8 cellular contexts compared by ENCODE assay signal in genomic region chr10:92689663-92690210, GRCh38. TPM values are rescaled to one million over a fixed set of nuclear protein-coding genes. Genes with fewer than 3 reads are reported as not detected.
DNase-seq lines count a peak whose midpoint lies in the region; ATAC-seq and TF ChIP-seq lines count a peak whose summit lies in the region.

Gene HHEX, plus strand, starts transcription at chr10:92689955. Its CDS starts 32 bp downstream, at chr10:92689987.

- peak within 1 kb of the TSS; percentile 72 to 99 (median 94) for H3K4me3 ChIP-seq in BLaER1 treated with 17β-estradiol and CSF1 and Interleukin-3, amounts not matched to agents 10 nM and 100 nM
- H3K4me3 ChIP-seq in kidney epithelial cell (ENCODE audit: low read depth, low read length), result peak within 1 kb of the TSS; percentile 80

- H3K4me1 ChIP-seq in BLaER1 treated with 17β-estradiol and CSF1 and Interleukin-3, amounts not matched to agents 10 nM and 100 nM, result peaks cover 25 to 40% (median 35%) of the 10 kb centered on the region in 10 experiments

- peaks cover 13 to 53% (median 35%) of the 10 kb centered on the region in 11 experiments for H3K36me3 ChIP-seq in BLaER1 treated with 17β-estradiol and CSF1 and Interleukin-3, amounts not matched to agents 10 nM and 100 nM
- H3K36me3 ChIP-seq in kidney epithelial cell (ENCODE audit: control insufficient read depth, insufficient read depth, low read length), result no peaks in the 10 kb centered on the region

- peak within 1 kb of the TSS; percentile 89 to 98 (median 96) for H3K9ac ChIP-seq in BLaER1 treated with 17β-estradiol and CSF1 and Interleukin-3, amounts not matched to agents 10 nM and 100 nM

- peaks cover 0 to 29% (median 16%) of the 10 kb centered on the region in 11 experiments; a peak in 12 of 22 replicates for H4K20me1 ChIP-seq in BLaER1 treated with 17β-estradiol and CSF1 and Interleukin-3, amounts not matched to agents 10 nM and 100 nM

- peaks cover 15% of the 10 kb centered on the region for H3K9me3 Mint-ChIP-seq in chondrocyte (ENCODE audit: low read depth)

- peak within 1 kb of the TSS; percentile 87 to 99 (median 94) for H3K27ac ChIP-seq in BLaER1 treated with 17β-estradiol and CSF1 and Interleukin-3, amounts not matched to agents 10 nM and 100 nM

- ATAC-seq in GM18909 (IDR thresholded peaks at IDR 0.05; ENCODE audit: poor library complexity, unreplicated experiment), result peak; percentile 51

- H3K4me1 Mint-ChIP-seq in chondrocyte (ENCODE audit: low read depth), result peaks cover 7% of the 10 kb centered on the region

- peaks cover 14% of the 10 kb centered on the region for H3K27me3 Mint-ChIP-seq in chondrocyte (ENCODE audit: low read depth)

- H3K36me3 Mint-ChIP-seq in chondrocyte (ENCODE audit: low read depth), result peaks cover 7% of the 10 kb centered on the region

- no peak within 1 kb of the TSS for H3K27ac Mint-ChIP-seq in chondrocyte (ENCODE audit: unreplicated experiment)

- H3K27me3 ChIP-seq in BLaER1 treated with 17β-estradiol and CSF1 and Interleukin-3, amounts not matched to agents 10 nM and 100 nM, result peaks cover 0 to 50% (median 22%) of the 10 kb centered on the region in 11 experiments; a peak in 17 of 22 replicates
- peaks cover 13% of the 10 kb centered on the region for H3K27me3 ChIP-seq in kidney epithelial cell (ENCODE audit: control insufficient read depth, insufficient read depth, low read length)

- H3K4me2 ChIP-seq in BLaER1 treated with 17β-estradiol and CSF1 and Interleukin-3, amounts not matched to agents 10 nM and 100 nM, result peak within 1 kb of the TSS; percentile 83 to 99 (median 95)

- H3K4me3 Mint-ChIP-seq in chondrocyte (ENCODE audit: unreplicated experiment), result peak within 1 kb of the TSS; percentile 71

- TF ChIP-seq CTCF in chondrocyte (IDR thresholded peaks at IDR 0.05) (no peak), kidney epithelial cell (IDR thresholded peaks at IDR 0.05; ENCODE audit: insufficient read depth, low read length, poor library complexity, severe bottlenecking) (no peak)

- peaks cover 17 to 21% (median 20%) of the 10 kb centered on the region in 11 experiments for H3K9me3 ChIP-seq in BLaER1 treated with 17β-estradiol and CSF1 and Interleukin-3, amounts not matched to agents 10 nM and 100 nM (replicated peaks in 1 of 11)

- DNase-seq in HT1080 (ENCODE audit: low read depth) (peak; percentile 41), SW480 (ENCODE audit: low spot score) (peak; percentile 68), chondrocyte (ENCODE audit: low spot score) (no peak), kidney epithelial cell (ENCODE audit: low read depth) (no peak), COR-L47 (lab: John Stamatoyannopoulos, UW) (no peak)
- peak; percentile 33 for DNase-seq in stimulated activated CD8-positive, alpha-beta memory T cell treated with anti-CD3 and anti-CD28 coated beads, Interleukin-12 subunit alpha, Interleukin-12 subunit beta, amount 100 ng/mL, for 4 hours (ENCODE audit: low read depth)

RNA-seq across cellular contexts. Expression of gene HHEX, which starts in this region (rescaled TPM):
- 2.6 and 2.7 TPM in 2 replicates for total RNA-seq in HT1080 (2014; rRNA removed; shearing (Covaris generic))
- polyA plus RNA-seq in HT1080 (2015; cell fraction: cytosol; rRNA removed), result 2.8 and 3.3 TPM in 2 replicates
- 2.7 and 3.2 TPM in 2 replicates for polyA plus RNA-seq in HT1080 (2015; cell fraction: nucleus; rRNA removed)
- 0.80 to 0.92 TPM in 2 of 3 replicates, not detected in the other for total RNA-seq in chondrocyte
- total RNA-seq in kidney epithelial cell, result 1.6 and 1.8 TPM in 2 replicates

Comparison
In these comparisons a context has a peak if more than half of its experiments do, and no peak if none do; other contexts are left out.
1. DNase-seq: peak in HT1080 (single experiment), SW480 (single experiment) and stimulated activated CD8-positive, alpha-beta memory T cell treated with anti-CD3 and anti-CD28 coated beads, Interleukin-12 subunit alpha, Interleukin-12 subunit beta, amount 100 ng/mL, for 4 hours (single experiment); none in chondrocyte (single experiment), kidney epithelial cell (single experiment) and COR-L47 (single experiment).